8 cellular contexts compared by ENCODE assay signal in the genomic region with DNA sequence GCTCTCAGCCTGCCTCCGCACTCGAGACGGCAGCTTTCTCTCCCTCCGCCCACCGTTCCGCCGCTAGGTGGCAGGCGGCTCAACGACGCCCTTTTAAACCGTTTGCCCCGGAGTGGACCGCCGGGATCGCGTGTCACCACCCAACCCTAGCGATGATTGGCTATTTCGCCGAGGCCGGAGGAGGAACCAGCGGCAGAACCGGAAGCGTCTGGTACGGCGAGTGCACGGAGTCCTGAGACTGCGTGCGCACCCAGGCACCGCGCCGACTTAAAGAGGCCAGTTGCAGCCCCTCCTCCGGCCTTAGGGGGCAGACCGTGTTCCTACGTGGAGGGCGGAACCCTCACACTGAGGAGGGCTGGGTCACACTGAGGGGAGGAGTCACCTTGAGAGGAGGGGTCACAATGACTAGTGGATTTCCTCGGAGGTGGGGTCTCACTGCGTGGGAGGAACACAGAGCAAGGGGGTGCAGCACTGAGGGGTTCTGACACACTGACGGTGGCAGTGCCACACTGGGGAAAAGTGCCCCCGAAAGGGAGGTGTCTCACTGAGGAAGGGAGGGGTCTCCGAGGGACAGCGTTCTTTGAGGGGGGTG. TPM values are rescaled to one million over a fixed set of nuclear protein-coding genes. Genes with fewer than 3 reads are reported as not detected.
DNase-seq lines count a peak whose midpoint lies in the region; ATAC-seq and TF ChIP-seq lines count a peak whose summit lies in the region.

No MANE protein-coding gene starts in this region.

- H3K27me3 ChIP-seq in BLaER1 treated with 17β-estradiol and CSF1 and Interleukin-3, amounts not matched to agents 10 nM and 100 nM = no peaks in the 10 kb centered on the region

- no peaks in the 10 kb centered on the region for H3K27me3 Mint-ChIP-seq in activated CD4-positive, alpha-beta T cell treated with anti-CD3 and anti-CD28 coated beads, Interleukin-2, amount 10 ng/mL, durations not matched to agents 24 days and 14 days

- intact Hi-C loops in activated CD4-positive, alpha-beta T cell treated with anti-CD3 and anti-CD28 coated beads, Interleukin-2, amount 10 ng/mL, durations not matched to agents 24 days and 14 days (cut with micrococcal nuclease) = loop anchor here (1.0 to 5.0 kb wide), 10 partner anchors 15 to 507 kb away; a partner anchor contains a TSS
- intact Hi-C loops in left colon (cut with DNase I, micrococcal nuclease) = no loop called here

- H3K4me3 ChIP-seq in BLaER1 treated with 17β-estradiol and CSF1 and Interleukin-3, amounts not matched to agents 10 nM and 100 nM = peak overlapping the region; percentile 83 to 90 (median 88)
- H3K4me3 ChIP-seq in coronary artery = peak overlapping the region; percentile 91

- H3K4me3 Mint-ChIP-seq in activated CD4-positive, alpha-beta T cell treated with anti-CD3 and anti-CD28 coated beads, Interleukin-2, amount 10 ng/mL, durations not matched to agents 24 days and 14 days = peak overlapping the region; percentile 90

- peaks cover 0 to 4% (median 0%) of the 10 kb centered on the region in 11 experiments; a peak in 3 of 22 replicates for H3K9me3 ChIP-seq in BLaER1 treated with 17β-estradiol and CSF1 and Interleukin-3, amounts not matched to agents 10 nM and 100 nM (replicated peaks in 1 of 11)

- peaks cover 41 to 57% (median 44%) of the 10 kb centered on the region in 10 experiments for H3K4me1 ChIP-seq in BLaER1 treated with 17β-estradiol and CSF1 and Interleukin-3, amounts not matched to agents 10 nM and 100 nM

- peak overlapping the region; percentile 93 to 100 (median 98) for H3K4me2 ChIP-seq in BLaER1 treated with 17β-estradiol and CSF1 and Interleukin-3, amounts not matched to agents 10 nM and 100 nM

- TF ChIP-seq CTCF in coronary artery (IDR thresholded peaks at IDR 0.05) = peak; percentile 83

- H3K36me3 ChIP-seq in BLaER1 treated with 17β-estradiol and CSF1 and Interleukin-3, amounts not matched to agents 10 nM and 100 nM = peaks cover 20 to 25% (median 23%) of the 10 kb centered on the region in 11 experiments

- H3K27ac Mint-ChIP-seq in activated CD4-positive, alpha-beta T cell treated with anti-CD3 and anti-CD28 coated beads, Interleukin-2, amount 10 ng/mL, durations not matched to agents 24 days and 14 days = peak overlapping the region; percentile 96

- peaks cover 11 to 41% (median 27%) of the 10 kb centered on the region in 11 experiments; a peak in 18 of 22 replicates for H4K20me1 ChIP-seq in BLaER1 treated with 17β-estradiol and CSF1 and Interleukin-3, amounts not matched to agents 10 nM and 100 nM

- H3K4me1 Mint-ChIP-seq in activated CD4-positive, alpha-beta T cell treated with anti-CD3 and anti-CD28 coated beads, Interleukin-2, amount 10 ng/mL, durations not matched to agents 24 days and 14 days = peaks cover 22% of the 10 kb centered on the region

- peak; percentile 99 for DNase-seq in GM19240 (ENCODE audit: insufficient read length, low spot score)
- peak; percentile 90 for DNase-seq in NCI-H524 treated with DMSO at 0.1 percent for 48 hours (lab: John Stamatoyannopoulos, UW)
- peak; percentile 100 for DNase-seq in activated CD4-positive, alpha-beta T cell treated with anti-CD3 and anti-CD28 coated beads, Interleukin-2, amount 10 ng/mL, durations not matched to agents 24 days and 14 days
- peak; percentile 100 for DNase-seq in coronary artery (ENCODE audit: low spot score)
- peak; percentile 100 for DNase-seq in left colon
- peak; percentile 100 for DNase-seq in stimulated activated CD4-positive, alpha-beta T cell treated with anti-CD3 and anti-CD28 coated beads, Interleukin-1b, Interleukin-23, amount 100 ng/mL, for 48 hours

- peak; percentile 86 for ATAC-seq in HG03460 (IDR thresholded peaks at IDR 0.05; ENCODE audit: unreplicated experiment)
- ATAC-seq in left colon = peak; percentile 88

- peak overlapping the region; percentile 50 to 90 (median 78) for H3K27ac ChIP-seq in BLaER1 treated with 17β-estradiol and CSF1 and Interleukin-3, amounts not matched to agents 10 nM and 100 nM
- peak overlapping the region; percentile 85 to 99 for H3K27ac ChIP-seq in coronary artery

- H3K9me3 Mint-ChIP-seq in activated CD4-positive, alpha-beta T cell treated with anti-CD3 and anti-CD28 coated beads, Interleukin-2, amount 10 ng/mL, durations not matched to agents 24 days and 14 days = no peaks in the 10 kb centered on the region

- H3K9ac ChIP-seq in BLaER1 treated with 17β-estradiol and CSF1 and Interleukin-3, amounts not matched to agents 10 nM and 100 nM = peak overlapping the region; percentile 81 to 95 (median 88)

- peaks cover 15% of the 10 kb centered on the region for H3K36me3 Mint-ChIP-seq in activated CD4-positive, alpha-beta T cell treated with anti-CD3 and anti-CD28 coated beads, Interleukin-2, amount 10 ng/mL, durations not matched to agents 24 days and 14 days (ENCODE audit: low read depth)

RNA-seq across cellular contexts. Expression of a gene that starts 1.0 kb away (rescaled TPM):
- 48.7 and 52.9 TPM in 2 replicates for total RNA-seq in activated CD4-positive, alpha-beta T cell treated with anti-CD3 and anti-CD28 coated beads, Interleukin-2, amount 10 ng/mL, durations not matched to agents 24 days and 14 days
- 10 to 100 TPM; 37.7 to 47.8 TPM for total RNA-seq in left colon

RNA-seq across cellular contexts. Expression of a gene that starts 14.1 kb away (rescaled TPM):
- total RNA-seq in activated CD4-positive, alpha-beta T cell treated with anti-CD3 and anti-CD28 coated beads, Interleukin-2, amount 10 ng/mL, durations not matched to agents 24 days and 14 days = 8.1 and 9.0 TPM in 2 replicates
- total RNA-seq in left colon = 1 to 10 TPM; 1.2 to 2.2 TPM

RNA-seq across cellular contexts. Expression of a gene that starts 46.6 kb away (rescaled TPM):
- 80.4 and 81.8 TPM in 2 replicates for total RNA-seq in activated CD4-positive, alpha-beta T cell treated with anti-CD3 and anti-CD28 coated beads, Interleukin-2, amount 10 ng/mL, durations not matched to agents 24 days and 14 days
- 1 to 10 TPM in 1 of 2 donors, under 1 TPM in 1; 0.46 to 1.4 TPM for total RNA-seq in left colon

RNA-seq across cellular contexts. Expression of a gene that starts 53.7 kb away (rescaled TPM):
- 5,949 and 6,301 TPM in 2 replicates for total RNA-seq in activated CD4-positive, alpha-beta T cell treated with anti-CD3 and anti-CD28 coated beads, Interleukin-2, amount 10 ng/mL, durations not matched to agents 24 days and 14 days
- over 10,000 TPM; 19,198 to 30,979 TPM for total RNA-seq in left colon

RNA-seq across cellular contexts. Expression of a gene that starts 54.0 kb away (rescaled TPM):
- total RNA-seq in activated CD4-positive, alpha-beta T cell treated with anti-CD3 and anti-CD28 coated beads, Interleukin-2, amount 10 ng/mL, durations not matched to agents 24 days and 14 days = 20.8 and 21.8 TPM in 2 replicates
- total RNA-seq in left colon = 10 to 100 TPM; 25.0 to 33.1 TPM

Comparison
In these comparisons a context has a peak if more than half of its experiments do, and no peak if none do; other contexts are left out.
1. Peak in every context shown above with its lines: DNase-seq, ATAC-seq, H3K4me3 ChIP-seq and H3K27ac ChIP-seq.
2. RNA of a gene that starts 46.6 kb away (total RNA-seq): 80.4 to 81.8 TPM in activated CD4-positive, alpha-beta T cell treated with anti-CD3 and anti-CD28 coated beads, Interleukin-2, amount 10 ng/mL, durations not matched to agents 24 days and 14 days; 0.46 to 1.4 TPM in left colon; every median in the first group is over 10 times any median in the second.